In the genomic region with DNA sequence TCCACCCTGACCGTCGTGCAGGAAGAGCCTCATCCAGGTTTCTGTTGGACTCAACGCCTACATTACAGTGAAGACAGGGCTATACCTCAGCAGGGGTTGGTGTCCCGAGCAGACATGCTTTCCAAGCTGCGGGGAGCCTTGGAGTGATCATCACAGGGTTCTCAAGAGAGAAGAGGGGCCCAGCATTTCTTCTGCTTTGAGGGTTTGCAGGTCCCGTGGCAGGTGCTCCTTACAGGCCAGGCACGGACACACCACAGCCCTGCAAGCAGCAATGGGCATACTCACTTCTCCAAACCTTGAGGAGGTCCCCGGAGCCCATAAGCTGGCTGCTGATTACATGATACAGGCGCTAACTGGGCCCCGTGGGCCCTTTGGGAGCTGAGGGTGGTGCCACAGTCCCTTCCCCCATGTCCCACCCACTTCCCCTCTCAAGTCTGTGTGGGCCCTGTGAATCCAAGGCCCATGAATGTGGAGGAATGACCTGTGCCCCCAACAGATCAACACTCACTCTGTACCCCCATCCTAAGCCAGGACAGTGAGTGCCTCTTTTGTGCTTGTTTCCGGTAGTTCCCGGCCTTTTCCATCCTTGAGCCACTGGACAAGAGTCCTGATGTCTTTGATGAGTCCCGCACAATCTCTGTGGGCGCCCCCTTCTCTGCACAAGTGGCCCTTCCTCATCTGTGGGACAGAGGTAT, we compare ENCODE assay signal across 28 cellular contexts. TPM values are rescaled to one million over a fixed set of nuclear protein-coding genes. Genes with fewer than 3 reads are reported as not detected.
"Had no signal": no experiment of that assay in that cellular context is flagged by ENCODE, and none has a peak within 500 bp of the region (broad histone marks: within the 10 kb centered on the region; RNA-seq: fewer than 3 reads in every experiment).

No MANE protein-coding gene starts in this region.

- DNase-seq: activated CD4-positive, alpha-beta T cell treated with anti-CD3 and anti-CD28 coated beads, Interleukin-2, amount 10 ng/mL, durations not matched to agents 7 days and 5 days; activated CD8-positive, alpha-beta T cell treated with anti-CD3 and anti-CD28 coated beads, Interleukin-2, amount 10 ng/mL, durations not matched to agents 7 days and 5 days; activated effector memory CD4-positive, alpha-beta T cell treated with Interleukin-2 at 50 U/mL for 16 hours; activated naive CD4-positive, alpha-beta T cell treated with anti-CD3 and anti-CD28 coated beads, Interleukin-2, amount 50 U/mL, for 16 hours; effector CD8-positive, alpha-beta T cell; heart left ventricle; left ventricle myocardium superior; mucosa of descending colon; naive B cell; stimulated activated CD4-positive, alpha-beta T cell treated with anti-CD3 and anti-CD28 coated beads, Interleukin-4, amount 100 ng/mL, for 4 hours; stimulated activated naive CD4-positive, alpha-beta T cell; T1000 had no signal

- H3K9me3 ChIP-seq: adrenal gland, esophagus muscularis mucosa, gastroesophageal sphincter, heart left ventricle, mucosa of descending colon, ovary, right lobe of liver had no signal

- H3K27me3 ChIP-seq: ovary, right lobe of liver had no signal

- H3K27ac ChIP-seq: adrenal gland, esophagus muscularis mucosa, gastroesophageal sphincter, heart left ventricle, ovary, right lobe of liver had no signal

- H3K4me1 ChIP-seq: gastroesophageal sphincter had no signal

- H3K4me3 Mint-ChIP-seq: activated CD4-positive, alpha-beta T cell treated with anti-CD3 and anti-CD28 coated beads, Interleukin-2, amount 10 ng/mL, durations not matched to agents 7 days and 5 days; activated CD8-positive, alpha-beta T cell treated with anti-CD3 and anti-CD28 coated beads, Interleukin-2, amount 10 ng/mL, durations not matched to agents 7 days and 5 days; activated T-cell treated with anti-CD3 and anti-CD28 coated beads, Interleukin-2, amount 50 U/mL, for 24 hours; memory B cell; naive B cell; neural crest cell had no signal

- FAIRE-seq: bronchial epithelial cell, endothelial cell of umbilical vein had no signal

- H3K27ac Mint-ChIP-seq: activated CD4-positive, alpha-beta T cell treated with anti-CD3 and anti-CD28 coated beads, Interleukin-2, amount 10 ng/mL, durations not matched to agents 7 days and 5 days; activated CD8-positive, alpha-beta T cell treated with anti-CD3 and anti-CD28 coated beads, Interleukin-2, amount 10 ng/mL, durations not matched to agents 7 days and 5 days; activated T-cell treated with anti-CD3 and anti-CD28 coated beads, Interleukin-2, amount 50 U/mL, for 24 hours; memory B cell had no signal

- H3K36me3 Mint-ChIP-seq: memory B cell, naive B cell had no signal

- ATAC-seq: activated CD4-positive, CD25-positive, alpha-beta regulatory T cell treated with anti-CD3 and anti-CD28 coated beads, Interleukin-2, amount 50 U/mL, for 24 hours; activated CD8-positive, alpha-beta T cell treated with anti-CD3 and anti-CD28 coated beads, Interleukin-2, amount 10 ng/mL, durations not matched to agents 7 days and 5 days; gastroesophageal sphincter; heart left ventricle; left ventricle myocardium superior had no signal

- H3K9me3 Mint-ChIP-seq: activated CD4-positive, alpha-beta T cell treated with anti-CD3 and anti-CD28 coated beads, Interleukin-2, amount 10 ng/mL, durations not matched to agents 7 days and 5 days; activated T-cell treated with anti-CD3 and anti-CD28 coated beads, Interleukin-2, amount 50 U/mL, for 24 hours; memory B cell; naive B cell; neural crest cell had no signal

- H3K4me3 ChIP-seq: adrenal gland, esophagus muscularis mucosa, gastroesophageal sphincter, heart left ventricle, mucosa of descending colon, ovary, right lobe of liver, smooth muscle cell had no signal

- H3K36me3 ChIP-seq: adrenal gland, esophagus muscularis mucosa, gastroesophageal sphincter, heart left ventricle, ovary, right lobe of liver had no signal

RNA-seq across cellular contexts. Expression of a gene that starts 1.0 kb away (rescaled TPM):
- total RNA-seq: activated CD4-positive, alpha-beta T cell treated with anti-CD3 and anti-CD28 coated beads, Interleukin-2, amount 10 ng/mL, durations not matched to agents 7 days and 5 days; activated CD8-positive, alpha-beta T cell treated with anti-CD3 and anti-CD28 coated beads, Interleukin-2, amount 10 ng/mL, durations not matched to agents 7 days and 5 days; bronchial epithelial cell; cerebellum; endothelial cell of umbilical vein; esophagus muscularis mucosa; heart left ventricle; kidney epithelial cell; left ventricle myocardium superior; mucosa of descending colon; neural crest cell; pulmonary artery endothelial cell; right lobe of liver; urinary bladder had no signal
- polyA plus RNA-seq: endothelial cell of umbilical vein, heart left ventricle had no signal

RNA-seq across cellular contexts. Expression of a gene that starts 10.1 kb away (rescaled TPM):
- total RNA-seq: activated CD4-positive, alpha-beta T cell treated with anti-CD3 and anti-CD28 coated beads, Interleukin-2, amount 10 ng/mL, durations not matched to agents 7 days and 5 days; activated CD8-positive, alpha-beta T cell treated with anti-CD3 and anti-CD28 coated beads, Interleukin-2, amount 10 ng/mL, durations not matched to agents 7 days and 5 days; kidney epithelial cell; mucosa of descending colon; right lobe of liver; smooth muscle cell had no signal
- polyA plus RNA-seq: smooth muscle cell had no signal

RNA-seq across cellular contexts. Expression of a gene that starts 21.2 kb away (rescaled TPM):
- total RNA-seq: activated CD4-positive, alpha-beta T cell treated with anti-CD3 and anti-CD28 coated beads, Interleukin-2, amount 10 ng/mL, durations not matched to agents 7 days and 5 days; activated CD8-positive, alpha-beta T cell treated with anti-CD3 and anti-CD28 coated beads, Interleukin-2, amount 10 ng/mL, durations not matched to agents 7 days and 5 days; bronchial epithelial cell; endothelial cell of umbilical vein; gastroesophageal sphincter; heart left ventricle; kidney epithelial cell; left ventricle myocardium superior; pulmonary artery endothelial cell; smooth muscle cell had no signal
- polyA plus RNA-seq: smooth muscle cell had no signal

RNA-seq across cellular contexts. Expression of a gene that starts 47.9 kb away (rescaled TPM):
- total RNA-seq: endothelial cell of umbilical vein, kidney epithelial cell, pulmonary artery endothelial cell had no signal
